ENCODE assay signal across 22 cellular contexts in genomic region chr13:109769921-109770320, GRCh38.
"Had no signal": no experiment of that assay in that cellular context is flagged by ENCODE, and none has a peak within 500 bp of the region (broad histone marks: within the 10 kb centered on the region; RNA-seq: fewer than 3 reads in every experiment).

No MANE protein-coding gene starts in this region.

- H3K9me3 ChIP-seq: left ventricle myocardium inferior, lower lobe of right lung, ovary, right atrium auricular region, sigmoid colon, stomach had no signal

- DNase-seq: effector CD4-positive, alpha-beta T cell; endodermal cell; erythroblast; foreskin melanocyte; kidney; left cardiac atrium; left ventricle myocardium inferior; lower lobe of right lung; natural killer cell; nucleus accumbens; ovary; sigmoid colon; stimulated activated CD4-positive, alpha-beta T cell treated with anti-CD3 and anti-CD28 coated beads, Interleukin-12 subunit alpha, Interleukin-12 subunit beta, amount 100 ng/mL, for 4 hours; stimulated activated naive CD4-positive, alpha-beta T cell; stomach; trophoblast cell had no signal

- H3K27me3 Mint-ChIP-seq: memory B cell had no signal

- ATAC-seq: left cardiac atrium, natural killer cell had no signal

- H3K4me1 Mint-ChIP-seq: mesothelial cell of epicardium had no signal

- H3K27ac Mint-ChIP-seq: endodermal cell, memory B cell, mesothelial cell of epicardium, natural killer cell had no signal

- H3K27me3 ChIP-seq: hepatocyte, ovary, right atrium auricular region, sigmoid colon, stomach had no signal

- H3K36me3 ChIP-seq: ovary had no signal

- H3K27ac ChIP-seq: hepatocyte, left ventricle myocardium inferior, lower lobe of right lung, ovary, right atrium auricular region, sigmoid colon, skin epidermis, stomach had no signal

- H3K4me3 ChIP-seq: hepatocyte, left ventricle myocardium inferior, lower lobe of right lung, ovary, right atrium auricular region, sigmoid colon, skin epidermis, stomach had no signal

- H3K4me3 Mint-ChIP-seq: endodermal cell, memory B cell, mesothelial cell of epicardium, natural killer cell, neural crest cell had no signal

- H3K36me3 Mint-ChIP-seq: natural killer cell had no signal
